ENCODE assay signal across 18 cellular contexts in genomic region chr22:40782521-40782920, GRCh38.
"Had no signal": no experiment of that assay in that cellular context is flagged by ENCODE, and none has a peak within 500 bp of the region (broad histone marks: within the 10 kb centered on the region; RNA-seq: fewer than 3 reads in every experiment).

No MANE protein-coding gene starts in this region.

- H3K9me3 ChIP-seq: colonic mucosa, left lung, mucosa of descending colon, ovary, vagina had no signal

- DNase-seq: activated CD4-positive, alpha-beta T cell treated with anti-CD3 and anti-CD28 coated beads for 1 hour; activated CD4-positive, alpha-beta T cell treated with anti-CD3 and anti-CD28 coated beads, Interleukin-2, amount 50 U/mL, for 48 hours; activated naive CD4-positive, alpha-beta T cell treated with anti-CD3 and anti-CD28 coated beads for 36 hours; activated naive CD8-positive, alpha-beta T cell treated with anti-CD3 and anti-CD28 coated beads, Interleukin-2, amount 50 U/mL, for 24 hours; colonic mucosa; effector CD4-positive, alpha-beta T cell; kidney; left lung; mucosa of descending colon; naive thymus-derived CD4-positive, alpha-beta T cell; stimulated activated CD4-positive, alpha-beta T cell treated with anti-CD3 and anti-CD28 coated beads, Interleukin-1b, Interleukin-23, amount 100 ng/mL, for 48 hours; stimulated activated naive CD8-positive, alpha-beta T cell treated with anti-CD3 and anti-CD28 coated beads, Interleukin-15, amount 100 ng/mL, for 72 hours; T1000 had no signal

- FAIRE-seq: astrocyte had no signal

- H3K36me3 ChIP-seq: colonic mucosa, ovary, vagina had no signal

- ATAC-seq: activated naive CD8-positive, alpha-beta T cell treated with anti-CD3 and anti-CD28 coated beads, Interleukin-2, amount 50 U/mL, for 24 hours; activated T-helper 17 cell treated with anti-CD3 and anti-CD28 coated beads, Interleukin-2, amount 50 U/mL, for 72 hours; left lung; mucosa of descending colon; naive thymus-derived CD4-positive, alpha-beta T cell; sciatic nerve; stimulated activated naive CD8-positive, alpha-beta T cell treated with anti-CD3 and anti-CD28 coated beads, Interleukin-15, amount 100 ng/mL, for 72 hours had no signal

- H3K4me1 ChIP-seq: colonic mucosa, left lung, vagina had no signal

- H3K27me3 ChIP-seq: colonic mucosa, left lung, ovary, vagina had no signal

- H3K4me3 ChIP-seq: colonic mucosa, left lung, mucosa of descending colon, ovary, vagina had no signal

- H3K27ac ChIP-seq: colonic mucosa, left lung, vagina had no signal
